Comparison of ENCODE assay signal across 8 cellular contexts in genomic region chr1:24733342-24733741, GRCh38. TPM values are rescaled to one million over a fixed set of nuclear protein-coding genes. Genes with fewer than 3 reads are reported as not detected.
A peak's percentile ranks its signal among the peaks of the same experiment; 100 is the strongest.
DNase-seq lines count a peak whose midpoint lies in the region; ATAC-seq, FAIRE-seq and TF ChIP-seq lines count a peak whose summit lies in the region.
"Not testable (repeated sequence)": the region's sequence is repeated elsewhere in the genome, so short reads cannot be mapped to it uniquely, and the experiment has no call there.

No MANE protein-coding gene starts in this region.

- H4K20me1 ChIP-seq in K562 (replicated peaks; ENCODE audit: control insufficient read depth, insufficient read depth, low read length), result not testable (repeated sequence)

- POLR2A ChIA-PET in K562 (lab: Yijun Ruan, JAX), result interaction anchor here (1.2 to 6.3 kb wide), 3 partner anchors 8 to 17 kb away, joined by 3 to 44 read pairs (median 12); partner anchors contain the start of gene CLIC4

- H3K9ac ChIP-seq in K562 (ENCODE audit: insufficient read depth in 1 of 2, low read depth in 2 of 2, low read length in 2 of 2), result not testable (repeated sequence)

- CTCF ChIA-PET in K562 (lab: Yijun Ruan, JAX; ENCODE audit: low intra/inter-chr PET ratio), result interaction anchor here (0.6 kb wide), 1 partner anchor 886 kb away, joined by 3 read pairs; no protein-coding TSS in a partner anchor

- intact Hi-C loops in K562 (cut with micrococcal nuclease), result not testable (repeated sequence)

- DNase-seq in CD1c-positive myeloid dendritic cell (ENCODE audit: extremely low spot score) (peak; percentile 84), KG1 (lab: John Stamatoyannopoulos, UW) (peak; percentile 30), OCI-M1 (lab: John Stamatoyannopoulos, UW) (peak; percentile 84), pons (ENCODE audit: low spot score) (peak; percentile 48)
- not testable (repeated sequence) for DNase-seq in K562 (ENCODE audit: extremely low read depth in 1 of 4, low spot score in 3 of 4)

- peaks cover 17 to 18% of the 10 kb centered on the region in 2 experiments for H3K4me1 ChIP-seq in K562 (replicated peaks in 1 of 2; ENCODE audit: control insufficient read depth in 2 of 2, insufficient read depth in 2 of 2, low read length in 2 of 2)

- ATAC-seq in GM18909 (IDR thresholded peaks at IDR 0.05; ENCODE audit: poor library complexity, unreplicated experiment) (peak; percentile 55), GM21529 (IDR thresholded peaks at IDR 0.05; ENCODE audit: unreplicated experiment) (peak; percentile 74), HG03064 (IDR thresholded peaks at IDR 0.05; ENCODE audit: low read depth, unreplicated experiment) (peak; percentile 54)
- ATAC-seq in K562, result not testable (repeated sequence)

- TF ChIP-seq EP300 in K562 (IDR thresholded peaks at IDR 0.05; ENCODE audit: low read length), result not testable (repeated sequence)

- H3K27ac ChIP-seq in K562 (ENCODE audit: extremely low read depth, low read depth, low read length), result not testable (repeated sequence)

- not testable (repeated sequence) for FAIRE-seq in K562 (lab: Jason Lieb, UNC)

- not testable (repeated sequence) for BruUV-seq in K562 (replicated peaks; lab: Mats Ljungman, UMichigan)

- H2AFZ ChIP-seq in K562 (ENCODE audit: low read depth, low read length), result not testable (repeated sequence)

- TF ChIP-seq POLR2A in K562 (conservative IDR thresholded peaks at IDR 0.05), result not testable (repeated sequence)

- in situ Hi-C loops in K562 (cut with MboI), result not testable (repeated sequence)

- not testable (repeated sequence) for H3K27me3 ChIP-seq in K562 (ENCODE audit: control insufficient read depth in 2 of 2, insufficient read depth in 2 of 2, low read length in 2 of 2)

- not testable (repeated sequence) for TF ChIP-seq RAD21 in K562 (CRISPR knock-in tag; conservative IDR thresholded peaks at IDR 0.05 in 1 of 2, IDR thresholded peaks at IDR 0.05 in 1 of 2)

- not testable (repeated sequence) for H3K9me1 ChIP-seq in K562 (ENCODE audit: control insufficient read depth, insufficient read depth, low read length)

- H3K4me3 ChIP-seq in K562, result not testable (repeated sequence)

- not testable (repeated sequence) for H3K4me2 ChIP-seq in K562 (ENCODE audit: insufficient read depth, low read length)

- not testable (repeated sequence) for H3K36me3 ChIP-seq in K562 (ENCODE audit: control insufficient read depth, insufficient read depth, low read length)

- not testable (repeated sequence) for H3K9me3 ChIP-seq in K562 (replicated peaks; ENCODE audit: control insufficient read depth, insufficient read depth, low read depth, low read length)

- H3K79me2 ChIP-seq in K562 (ENCODE audit: control insufficient read depth, insufficient read depth, low read length), result not testable (repeated sequence)

- TF ChIP-seq CTCF in K562 (IDR thresholded peaks at IDR 0.05 in 2 of 3, conservative IDR thresholded peaks at IDR 0.05 in 1 of 3; ENCODE audit: insufficient read depth in 2 of 3, low read depth in 1 of 3, low read length in 3 of 3), result not testable (repeated sequence)

- 81% methylated on average over 6 of the region's 7 CpGs for WGBS in K562 (ENCODE audit: insufficient coverage, low coverage, missing lambda C conversion rate)

TF ChIP-seq in K562, 482 proteins besides CTCF, POLR2A, EP300 and RAD21:
- TF ChIP-seq ZNF384 (IDR thresholded peaks at IDR 0.05; ENCODE audit: low read depth, low read length), result peak; percentile 50; the same call in 1 of the 2 replicates
- peak; percentile 20; the same call in 1 of the 2 replicates for TF ChIP-seq CEBPG (CRISPR knock-in tag; IDR thresholded peaks at IDR 0.05)
- not testable (repeated sequence) for TF ChIP-seq CEBPG (tag; conservative IDR thresholded peaks at IDR 0.05 in 1 of 2, IDR thresholded peaks at IDR 0.05 in 1 of 2)
TF ChIP-seq in K562: peak in this region for 2; not testable (repeated sequence) for 480.

RNA-seq across cellular contexts. Expression of gene CLIC4, which starts 11.9 kb away (rescaled TPM):
- 12.8 and 26.9 TPM in 2 replicates for total RNA-seq in K562 (2011; cell fraction: chromatin; rRNA removed; ENCODE audit: low replicate concordance)
- 9.8 and 13.6 TPM in 2 replicates for total RNA-seq in K562 (2011; cell fraction: nucleolus; rRNA removed)
- total RNA-seq in K562 (2011; cell fraction: nucleoplasm; rRNA removed), result 20.3 and 22.9 TPM in 2 replicates
- 31.8 and 34.6 TPM in 2 replicates for total RNA-seq in K562 (2014; rRNA removed)
- 58.3 and 71.7 TPM in 2 replicates for total RNA-seq in K562 (2014; rRNA removed; fragmentation: Illumina TruSeq; extraction: Trizol)
- 35.6 and 39.1 TPM in 2 replicates for total RNA-seq in K562 (2015; rRNA removed; fragmentation: Illumina TruSeq; extraction: Trizol)
- total RNA-seq in K562 (2021), result 64.5 and 67.5 TPM in 2 replicates
- 21.0 and 22.9 TPM in 2 replicates for polyA plus RNA-seq in K562 (2011; rRNA removed)
- 7.4 and 14.6 TPM in 2 replicates for polyA plus RNA-seq in K562 (2011; cell fraction: cytosol; rRNA removed)
- 6.9 and 12.6 TPM in 2 replicates for polyA plus RNA-seq in K562 (2011; cell fraction: nucleus; rRNA removed)
- 37.3 and 89.5 TPM in 2 replicates for polyA plus RNA-seq in K562 (2012)
- polyA plus RNA-seq in K562 (2014; fragmentation: Illumina TruSeq; extraction: Trizol), result 52.6 and 58.3 TPM in 2 replicates
- polyA plus RNA-seq in K562 (2014; fragmentation: Nextera tagmentation; extraction: Ambion mirVana), result 10 to 100 TPM; 16.0 to 18.9 TPM
- polyA plus RNA-seq in K562 (2014; rRNA removed), result 33.8 and 38.4 TPM in 2 replicates
- polyA minus RNA-seq in K562 (2011; rRNA and poly(A)+ RNA removed), result 15.9 and 25.4 TPM in 2 replicates
- polyA minus RNA-seq in K562 (2011; cell fraction: cytosol; rRNA and poly(A)+ RNA removed), result 13.6 and 16.5 TPM in 2 replicates
- polyA minus RNA-seq in K562 (2011; cell fraction: nucleus; rRNA and poly(A)+ RNA removed), result 8.1 and 16.3 TPM in 2 replicates
